In the genomic region with DNA sequence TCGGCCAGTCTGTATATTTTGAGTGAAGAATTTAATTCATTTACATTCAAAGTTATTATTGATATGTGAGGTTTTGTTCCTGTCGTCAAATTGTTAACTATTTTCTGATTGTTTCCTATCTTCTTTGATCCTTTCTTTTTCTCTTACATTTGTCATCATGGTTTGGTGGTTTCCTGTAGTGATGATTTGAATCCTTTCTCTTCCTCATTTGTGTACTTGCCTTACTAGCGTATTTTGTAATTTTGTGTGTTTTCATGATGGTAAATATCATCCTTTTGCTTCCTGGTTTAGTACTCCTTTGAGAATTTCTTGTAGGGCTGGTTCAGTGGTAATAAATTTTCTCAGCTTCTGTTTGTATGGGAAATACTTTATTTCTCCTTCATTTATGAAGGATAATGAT, we compare ENCODE assay signal across 23 cellular contexts.
"Had no signal": no experiment of that assay in that cellular context is flagged by ENCODE, and none has a peak within 500 bp of the region (broad histone marks: within the 10 kb centered on the region; RNA-seq: fewer than 3 reads in every experiment).

No MANE protein-coding gene starts in this region.

- ATAC-seq: K562 had no signal

- H3K9me3 ChIP-seq: SJSA1 had no signal

- H3K4me2 ChIP-seq: KMS-11 had no signal

- H3K9ac ChIP-seq: KMS-11 had no signal

- H3K36me3 ChIP-seq: SJSA1 had no signal

- H3K36me3 Mint-ChIP-seq: IgD-negative memory B cell had no signal

- H3K4me3 Mint-ChIP-seq: IgD-negative memory B cell had no signal

- H3K27ac Mint-ChIP-seq: IgD-negative memory B cell had no signal

- H3K4me1 ChIP-seq: SJSA1 had no signal

- H3K27me3 ChIP-seq: SJSA1 had no signal

- H3K27ac ChIP-seq: HL-60, KMS-11, SJSA1, SK-N-MC had no signal

- H3K4me1 Mint-ChIP-seq: IgD-negative memory B cell had no signal

- H3K27me3 Mint-ChIP-seq: IgD-negative memory B cell had no signal

- H3K4me3 ChIP-seq: K562, SJSA1, SK-N-MC had no signal

- DNase-seq: Kasumi-1, MM.1S, NCI-H1048, NCI-H1105, NCI-H1417 treated with DMSO at 0.1 percent for 48 hours, NCI-H146, NCI-H1694 treated with DMSO at 0.1 percent for 48 hours, NCI-H1930, NCI-H2081, NCI-H2107, NCI-H2227 treated with DMSO at 0.1 percent for 48 hours, NCI-H524, NCI-H526 treated with DMSO at 0.1 percent for 48 hours, NCI-H748 treated with DMSO at 0.1 percent for 48 hours, Right ventricle myocardium superior, RPMI8226, SIG-M5 had no signal
